Comparison of ENCODE assay signal across 23 cellular contexts in the genomic region with DNA sequence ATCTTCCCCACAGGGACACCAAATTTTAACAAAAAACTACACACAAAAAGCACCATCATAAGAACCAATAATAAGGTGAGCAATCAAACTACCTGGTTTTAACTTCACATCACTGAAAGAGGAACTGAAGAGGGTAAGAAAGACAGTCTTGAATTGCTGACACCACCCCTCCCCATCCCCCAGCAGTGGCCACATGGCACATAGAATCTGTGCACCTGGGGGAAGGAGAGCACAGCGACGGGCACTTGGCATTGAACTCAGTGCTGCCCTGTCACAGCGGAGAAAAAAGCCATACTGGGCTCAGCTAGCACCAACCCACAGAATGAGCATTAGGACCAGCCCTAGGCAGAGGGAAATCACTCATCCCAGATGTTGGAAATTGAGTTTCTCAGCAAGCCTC.
"Had no signal": no experiment of that assay in that cellular context is flagged by ENCODE, and none has a peak within 500 bp of the region (broad histone marks: within the 10 kb centered on the region; RNA-seq: fewer than 3 reads in every experiment).

No MANE protein-coding gene starts in this region.

- H3K4me1 ChIP-seq: parathyroid adenoma, psoas muscle, right lobe of liver, thyroid gland, tibial nerve, upper lobe of left lung, vagina had no signal

- H2AFZ ChIP-seq: neural progenitor cell, parathyroid adenoma had no signal

- H3K4me2 ChIP-seq: neural progenitor cell had no signal

- H3K27ac ChIP-seq: neural progenitor cell, ovary, parathyroid adenoma, psoas muscle, right lobe of liver, sigmoid colon, stomach, thoracic aorta, thyroid gland, tibial nerve, upper lobe of left lung, vagina had no signal

- H3K36me3 ChIP-seq: neural progenitor cell, ovary, right lobe of liver, sigmoid colon, stomach, thoracic aorta, thyroid gland, tibial nerve, upper lobe of left lung, vagina had no signal

- DNase-seq: occipital lobe; ovary; posterior cingulate gyrus; psoas muscle; right cardiac atrium; right lobe of liver; sigmoid colon; small intestine; stimulated activated CD4-positive, alpha-beta T cell treated with anti-CD3 and anti-CD28 coated beads, Interleukin-15, amount 100 ng/mL, for 24 hours; stimulated activated CD4-positive, alpha-beta T cell treated with anti-CD3 and anti-CD28 coated beads, Interleukin-2, amount 100 ng/mL, for 24 hours; stimulated activated CD4-positive, alpha-beta T cell treated with anti-CD3 and anti-CD28 coated beads, Interleukin-2, amount 100 ng/mL, for 48 hours; stimulated activated CD4-positive, alpha-beta T cell treated with anti-CD3 and anti-CD28 coated beads, Interleukin-4, amount 100 ng/mL, for 24 hours; stimulated activated naive B cell treated with anti-CD40 and anti-IgM and Interleukin-4, amounts not matched to agents 10 μg/mL and 1 μg/mL and 100 μg/mL, for 72 hours; stimulated activated naive CD4-positive, alpha-beta T cell treated with Interleukin-2 at 50 U/mL for 16 hours; stomach; thyroid gland; trophoblast cell; upper lobe of left lung had no signal

- H3K9ac ChIP-seq: neural progenitor cell, parathyroid adenoma had no signal

- H3K79me2 ChIP-seq: parathyroid adenoma had no signal

- H3K4me3 ChIP-seq: neural progenitor cell, ovary, psoas muscle, right lobe of liver, sigmoid colon, stomach, thoracic aorta, thyroid gland, tibial nerve, upper lobe of left lung, vagina had no signal

- H3K9me3 ChIP-seq: ovary, psoas muscle, right lobe of liver, sigmoid colon, thoracic aorta, thyroid gland, upper lobe of left lung, vagina had no signal

- H3K27me3 ChIP-seq: neural progenitor cell, ovary, right lobe of liver, sigmoid colon, stomach, thyroid gland, tibial nerve, upper lobe of left lung, vagina had no signal
